8 cellular contexts compared by ENCODE assay signal in the genomic region with DNA sequence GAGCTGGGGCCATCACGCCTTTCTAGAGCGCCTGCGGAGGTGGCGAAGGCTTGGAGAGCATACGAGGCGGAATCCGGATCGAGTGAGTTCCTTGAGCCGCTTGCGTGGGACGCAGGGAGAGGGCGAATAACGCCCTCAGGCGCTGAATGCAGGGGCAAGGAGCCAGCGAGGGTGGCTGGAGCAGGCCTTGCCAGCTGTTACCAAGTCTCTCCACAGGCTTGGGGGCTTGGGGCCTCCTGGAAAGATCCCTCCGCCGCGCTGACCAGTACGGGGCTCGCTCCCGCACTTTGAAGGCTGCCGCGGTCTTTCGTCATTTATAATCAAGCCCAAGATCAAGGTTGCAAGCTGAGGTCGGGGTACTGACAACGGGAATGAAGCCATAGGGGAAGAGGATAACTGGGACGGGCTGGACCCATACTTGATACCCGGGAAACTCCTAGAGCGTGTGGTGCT. TPM values are rescaled to one million over a fixed set of nuclear protein-coding genes. Genes with fewer than 3 reads are reported as not detected.
DNase-seq lines count a peak whose midpoint lies in the region; TF ChIP-seq lines count a peak whose summit lies in the region.

No MANE protein-coding gene starts in this region.

- H3K9me3 ChIP-seq in suprapubic skin: no peaks in the 10 kb centered on the region

- no peak for TF ChIP-seq EP300 in suprapubic skin (IDR thresholded peaks at IDR 0.05)

- POLR2A ChIA-PET in activated CD4-positive, alpha-beta memory T cell treated with anti-CD3 and anti-CD28 coated beads for 36 hours (lab: Charles Lee): no interaction called here

- peak overlapping the region; percentile 78 for H3K4me3 ChIP-seq in suprapubic skin

- no peak for TF ChIP-seq CTCF in chondrocyte (IDR thresholded peaks at IDR 0.05)
- TF ChIP-seq CTCF in suprapubic skin (IDR thresholded peaks at IDR 0.05): no peak

- H3K9me3 Mint-ChIP-seq in chondrocyte (ENCODE audit: low read depth): no peaks in the 10 kb centered on the region
- no peaks in the 10 kb centered on the region for H3K9me3 Mint-ChIP-seq in activated CD4-positive, alpha-beta memory T cell treated with anti-CD3 and anti-CD28 coated beads for 36 hours

- TF ChIP-seq POLR2A in suprapubic skin (IDR thresholded peaks at IDR 0.05): no peak

- H3K27me3 ChIP-seq in layer of hippocampus (ENCODE audit: control insufficient read depth, insufficient read depth, low read length) (peaks cover 21% of the 10 kb centered on the region), suprapubic skin (no peaks in the 10 kb centered on the region)

- peak overlapping the region; percentile 98 for H3K27ac Mint-ChIP-seq in chondrocyte (ENCODE audit: unreplicated experiment)
- H3K27ac Mint-ChIP-seq in activated CD4-positive, alpha-beta memory T cell treated with anti-CD3 and anti-CD28 coated beads for 36 hours: no peak overlapping the region

- peaks cover 64% of the 10 kb centered on the region for H3K4me1 ChIP-seq in suprapubic skin

- WGBS in suprapubic skin: 6% methylated on average over 9 of the region's 29 CpGs

- intact Hi-C loops in activated CD4-positive, alpha-beta memory T cell treated with anti-CD3 and anti-CD28 coated beads for 36 hours (cut with micrococcal nuclease): no loop called here

- H3K36me3 ChIP-seq in suprapubic skin: no peaks in the 10 kb centered on the region

- H3K4me3 Mint-ChIP-seq in chondrocyte (ENCODE audit: unreplicated experiment): peak overlapping the region; percentile 91
- no peak overlapping the region for H3K4me3 Mint-ChIP-seq in activated CD4-positive, alpha-beta memory T cell treated with anti-CD3 and anti-CD28 coated beads for 36 hours

- no peaks in the 10 kb centered on the region for H3K36me3 Mint-ChIP-seq in chondrocyte (ENCODE audit: low read depth)
- peaks cover 3% of the 10 kb centered on the region for H3K36me3 Mint-ChIP-seq in activated CD4-positive, alpha-beta memory T cell treated with anti-CD3 and anti-CD28 coated beads for 36 hours

- H3K27me3 Mint-ChIP-seq in chondrocyte (ENCODE audit: low read depth): no peaks in the 10 kb centered on the region
- peaks cover 63% of the 10 kb centered on the region for H3K27me3 Mint-ChIP-seq in activated CD4-positive, alpha-beta memory T cell treated with anti-CD3 and anti-CD28 coated beads for 36 hours

- peak; percentile 83 for DNase-seq in LHCN-M2 (ENCODE audit: low read depth)
- no peak for DNase-seq in chondrocyte (ENCODE audit: low spot score)
- DNase-seq in suprapubic skin (ENCODE audit: low spot score in 2 of 2): peak; percentile 78 to 79
- no peak for DNase-seq in KG1 (lab: John Stamatoyannopoulos, UW)
- DNase-seq in Kasumi-1 (lab: John Stamatoyannopoulos, UW): no peak
- no peak for DNase-seq in RKO (ENCODE audit: low spot score)
- no peak for DNase-seq in activated CD4-positive, alpha-beta memory T cell treated with anti-CD3 and anti-CD28 coated beads for 36 hours

- H3K4me1 Mint-ChIP-seq in chondrocyte (ENCODE audit: low read depth): peaks cover 47% of the 10 kb centered on the region
- H3K4me1 Mint-ChIP-seq in activated CD4-positive, alpha-beta memory T cell treated with anti-CD3 and anti-CD28 coated beads for 36 hours (ENCODE audit: low read depth): peaks cover 10% of the 10 kb centered on the region

- CTCF ChIA-PET in activated CD4-positive, alpha-beta memory T cell treated with anti-CD3 and anti-CD28 coated beads for 36 hours (lab: Charles Lee): no interaction called here

- peak overlapping the region; percentile 46 for H3K27ac ChIP-seq in layer of hippocampus (ENCODE audit: low read depth, low read length)
- H3K27ac ChIP-seq in suprapubic skin: peak overlapping the region; percentile 86

RNA-seq across cellular contexts. Expression of gene FLRT2, which starts 1.2 kb away (rescaled TPM):
- total RNA-seq in LHCN-M2 (2014; rRNA removed) (7.5 and 17.6 TPM in 2 replicates), chondrocyte (170 to 241 TPM (median 227 TPM) in 3 replicates), suprapubic skin (10 to 100 TPM; 21.5 to 41.4 (median 28.0) TPM)
- polyA plus RNA-seq in LHCN-M2 (2012): 20.2 TPM
- total RNA-seq in activated CD4-positive, alpha-beta memory T cell treated with anti-CD3 and anti-CD28 coated beads for 36 hours: not detected

Comparison
In these comparisons a context has a peak if more than half of its experiments do, and no peak if none do; other contexts are left out.
1. DNase-seq: peak in LHCN-M2 (single experiment) and suprapubic skin (2 of 2); none in chondrocyte (single experiment), KG1 (single experiment), Kasumi-1 (0 of 2), RKO (single experiment) and activated CD4-positive, alpha-beta memory T cell treated with anti-CD3 and anti-CD28 coated beads for 36 hours (single experiment).